ENCODE assay signal across 10 cellular contexts in the genomic region with DNA sequence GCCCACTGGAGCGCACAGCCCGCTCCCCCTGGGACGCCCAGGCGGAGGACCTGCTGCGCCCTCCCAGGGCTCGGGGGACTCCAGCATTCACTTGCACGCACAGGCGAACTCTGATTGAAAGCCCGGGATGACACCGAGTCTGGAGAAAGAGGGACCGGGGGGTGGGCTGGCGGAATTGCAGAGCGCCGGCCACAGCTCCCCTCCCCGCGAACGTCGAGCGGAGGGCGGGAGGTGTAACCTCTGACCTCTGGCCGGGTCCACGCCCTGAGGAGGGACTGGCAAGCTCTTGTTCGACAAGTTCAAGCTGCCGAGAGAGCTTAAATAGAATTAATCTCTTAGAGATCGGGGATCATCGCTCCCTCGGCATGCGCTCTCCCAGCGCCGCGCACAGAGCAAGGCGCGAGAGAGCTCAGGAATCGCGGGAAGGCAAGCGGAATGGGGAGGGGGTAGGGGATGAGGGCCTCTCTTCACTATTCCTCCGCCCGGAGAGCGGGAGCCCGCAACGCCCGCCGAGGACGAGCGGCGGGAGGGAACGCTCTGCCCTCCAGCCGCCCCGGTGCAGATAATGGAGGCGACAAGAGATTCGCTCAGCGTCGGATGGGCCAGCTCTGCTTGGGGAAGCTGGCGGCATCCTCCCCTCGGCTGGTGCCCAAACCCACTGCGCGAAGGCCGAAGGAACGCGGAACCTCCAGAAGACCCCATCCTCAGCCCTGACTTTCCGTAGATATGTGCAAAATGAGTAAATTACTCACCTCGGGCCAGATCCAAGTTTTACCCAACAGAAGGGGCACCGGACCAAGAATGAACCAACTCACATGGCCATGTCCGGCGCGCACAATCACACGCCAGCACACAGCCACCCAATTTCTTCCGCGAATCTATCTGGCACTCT. TPM values are rescaled to one million over a fixed set of nuclear protein-coding genes. Genes with fewer than 3 reads are reported as not detected.
DNase-seq lines count a peak whose midpoint lies in the region; ATAC-seq and TF ChIP-seq lines count a peak whose summit lies in the region.
"Had no signal": no experiment of that assay in that cellular context is flagged by ENCODE, and none has a peak within 500 bp of the region (broad histone marks: within the 10 kb centered on the region; RNA-seq: fewer than 3 reads in every experiment).

No MANE protein-coding gene starts in this region.

- H3K36me3 ChIP-seq in naive thymus-derived CD4-positive, alpha-beta T cell (ENCODE audit: control insufficient read depth in 2 of 3, insufficient read depth in 3 of 3, low read length in 3 of 3): no peaks in the 10 kb centered on the region
- no peaks in the 10 kb centered on the region for H3K36me3 ChIP-seq in aorta (ENCODE audit: control insufficient read depth in 1 of 2, insufficient read depth in 2 of 2, low read length in 1 of 2)

- no peak overlapping the region for H3K4me3 ChIP-seq in naive thymus-derived CD4-positive, alpha-beta T cell (ENCODE audit: low read length)
- no peak overlapping the region for H3K4me3 ChIP-seq in aorta (ENCODE audit: low read length in 2 of 2)

- no peaks in the 10 kb centered on the region for H3K36me3 Mint-ChIP-seq in CD4-positive, alpha-beta T cell (ENCODE audit: low read depth)
- H3K36me3 Mint-ChIP-seq in activated naive CD8-positive, alpha-beta T cell treated with anti-CD3 and anti-CD28 coated beads, Interleukin-2, amount 10 ng/mL, durations not matched to agents 7 days and 5 days: peaks cover 4% of the 10 kb centered on the region
- H3K36me3 Mint-ChIP-seq in naive thymus-derived CD4-positive, alpha-beta T cell: no peaks in the 10 kb centered on the region

- 3% methylated on average over 69 of the region's 69 CpGs for WGBS in aorta, 2 donors

- no peak for TF ChIP-seq CTCF in CD4-positive, alpha-beta T cell (IDR thresholded peaks at IDR 0.05)
- no peak for TF ChIP-seq CTCF in GM10248 (IDR thresholded peaks at IDR 0.05; ENCODE audit: control extremely low read depth, extremely low read depth, low read depth, missing control alignments)

- POLR2A ChIA-PET in CD4-positive, alpha-beta T cell (lab: Charles Lee): no interaction called here
- POLR2A ChIA-PET in GM10248 (lab: Yijun Ruan, JAX): no interaction called here
- POLR2A ChIA-PET in activated naive CD8-positive, alpha-beta T cell treated with anti-CD3 and anti-CD28 coated beads, Interleukin-2, amount 10 ng/mL, durations not matched to agents 7 days and 5 days (lab: Charles Lee): interaction anchor here (0.6 kb wide), 1 partner anchor 706 kb away, joined by 4 read pairs; no protein-coding TSS in a partner anchor
- POLR2A ChIA-PET in naive thymus-derived CD4-positive, alpha-beta T cell (lab: Charles Lee): no interaction called here

- peak overlapping the region; percentile 30 for H3K4me3 Mint-ChIP-seq in CD4-positive, alpha-beta T cell
- H3K4me3 Mint-ChIP-seq in activated naive CD8-positive, alpha-beta T cell treated with anti-CD3 and anti-CD28 coated beads, Interleukin-2, amount 10 ng/mL, durations not matched to agents 7 days and 5 days: peak overlapping the region; percentile 63
- peak overlapping the region in 9 of 10 donors; percentile 3 to 68 (median 49) for H3K4me3 Mint-ChIP-seq in naive thymus-derived CD4-positive, alpha-beta T cell

- H3K4me1 ChIP-seq in naive thymus-derived CD4-positive, alpha-beta T cell (ENCODE audit: control insufficient read depth in 2 of 2, insufficient read depth in 2 of 2, low read length in 2 of 2): peaks cover 0 to 20% of the 10 kb centered on the region in 2 donors
- no peaks in the 10 kb centered on the region for H3K4me1 ChIP-seq in aorta (ENCODE audit: control insufficient read depth in 1 of 2, insufficient read depth in 2 of 2, low read length in 2 of 2)

- intact Hi-C loops in CD4-positive, alpha-beta T cell (cut with DNase I, micrococcal nuclease): loop anchor here in 1 of 2 experiments (5.0 kb wide), 1 partner anchor 43 kb away; no protein-coding TSS in a partner anchor
- intact Hi-C loops in naive thymus-derived CD4-positive, alpha-beta T cell (cut with micrococcal nuclease): no loop called here
- intact Hi-C loops in aorta (cut with DNase I): no loop called here

- no peak for ATAC-seq in CD4-positive, alpha-beta T cell (ENCODE audit: poor library complexity)
- ATAC-seq in activated naive CD8-positive, alpha-beta T cell treated with anti-CD3 and anti-CD28 coated beads, Interleukin-2, amount 10 ng/mL, durations not matched to agents 7 days and 5 days (ENCODE audit: low read depth): no peak
- ATAC-seq in naive thymus-derived CD4-positive, alpha-beta T cell: no peak
- ATAC-seq in aorta (ENCODE audit: low FRiP score) (no peak), HG03095 (IDR thresholded peaks at IDR 0.05; ENCODE audit: unreplicated experiment) (no peak)

- no peak for DNase-seq in CD4-positive, alpha-beta T cell
- DNase-seq in GM10248 (ENCODE audit: extremely low spot score) (peak; percentile 18), HUDEP-2 (lab: John Stamatoyannopoulos, UW; ENCODE audit: unreplicated experiment in 76 of 76) (no peak), NCI-H2107 (lab: John Stamatoyannopoulos, UW) (no peak), aorta (no peak)
- DNase-seq in activated naive CD8-positive, alpha-beta T cell treated with anti-CD3 and anti-CD28 coated beads, Interleukin-2, amount 10 ng/mL, durations not matched to agents 7 days and 5 days: no peak
- DNase-seq in naive thymus-derived CD4-positive, alpha-beta T cell: no peak
- DNase-seq: testis had no signal

- H3K27me3 ChIP-seq in CD4-positive, alpha-beta T cell (ENCODE audit: control insufficient read depth, insufficient read depth, low read length): peaks cover 100% of the 10 kb centered on the region
- H3K27me3 ChIP-seq in naive thymus-derived CD4-positive, alpha-beta T cell (ENCODE audit: control insufficient read depth in 2 of 2, insufficient read depth in 2 of 2, low read length in 2 of 2): peaks cover under 1 to 27% of the 10 kb centered on the region in 2 donors
- H3K27me3 ChIP-seq in aorta (ENCODE audit: control insufficient read depth in 1 of 2, insufficient read depth in 2 of 2, low read length in 1 of 2): peaks cover 0 to 2% of the 10 kb centered on the region in 2 donors
- H3K27me3 ChIP-seq: testis had no signal

- H3K9me3 Mint-ChIP-seq in CD4-positive, alpha-beta T cell: no peaks in the 10 kb centered on the region
- H3K9me3 Mint-ChIP-seq in activated naive CD8-positive, alpha-beta T cell treated with anti-CD3 and anti-CD28 coated beads, Interleukin-2, amount 10 ng/mL, durations not matched to agents 7 days and 5 days: peaks cover 2% of the 10 kb centered on the region
- H3K9me3 Mint-ChIP-seq in naive thymus-derived CD4-positive, alpha-beta T cell: peaks cover 0 to 12% (median 0%) of the 10 kb centered on the region in 11 donors

- H3K27me3 Mint-ChIP-seq in CD4-positive, alpha-beta T cell: peaks cover 94% of the 10 kb centered on the region
- H3K27me3 Mint-ChIP-seq in activated naive CD8-positive, alpha-beta T cell treated with anti-CD3 and anti-CD28 coated beads, Interleukin-2, amount 10 ng/mL, durations not matched to agents 7 days and 5 days: peaks cover 93% of the 10 kb centered on the region
- peaks cover 79 to 93% (median 84%) of the 10 kb centered on the region in 5 donors for H3K27me3 Mint-ChIP-seq in naive thymus-derived CD4-positive, alpha-beta T cell

- CTCF ChIA-PET in CD4-positive, alpha-beta T cell (lab: Charles Lee): no interaction called here
- CTCF ChIA-PET in GM10248 (lab: Yijun Ruan, JAX): interaction anchor here (0.6 kb wide), 1 partner anchor 11 kb away, joined by 3 read pairs; no protein-coding TSS in a partner anchor
- CTCF ChIA-PET in naive thymus-derived CD4-positive, alpha-beta T cell (lab: Charles Lee): no interaction called here

- H3K27ac Mint-ChIP-seq in CD4-positive, alpha-beta T cell: no peak overlapping the region
- peak overlapping the region; percentile 71 for H3K27ac Mint-ChIP-seq in activated naive CD8-positive, alpha-beta T cell treated with anti-CD3 and anti-CD28 coated beads, Interleukin-2, amount 10 ng/mL, durations not matched to agents 7 days and 5 days
- H3K27ac Mint-ChIP-seq in naive thymus-derived CD4-positive, alpha-beta T cell: peak overlapping the region in 1 of 9 donors; percentile 86

- H3K4me1 Mint-ChIP-seq in CD4-positive, alpha-beta T cell (ENCODE audit: low read depth): peaks cover 38% of the 10 kb centered on the region
- peaks cover 27% of the 10 kb centered on the region for H3K4me1 Mint-ChIP-seq in activated naive CD8-positive, alpha-beta T cell treated with anti-CD3 and anti-CD28 coated beads, Interleukin-2, amount 10 ng/mL, durations not matched to agents 7 days and 5 days
- peaks cover 18 to 45% (median 40%) of the 10 kb centered on the region in 7 donors for H3K4me1 Mint-ChIP-seq in naive thymus-derived CD4-positive, alpha-beta T cell

- no peaks in the 10 kb centered on the region for H3K9me3 ChIP-seq in CD4-positive, alpha-beta T cell (ENCODE audit: control insufficient read depth, low read length)
- no peaks in the 10 kb centered on the region for H3K9me3 ChIP-seq in naive thymus-derived CD4-positive, alpha-beta T cell (ENCODE audit: control insufficient read depth in 2 of 3, low read length in 3 of 3)
- H3K9me3 ChIP-seq in aorta (ENCODE audit: control insufficient read depth, low read length): no peaks in the 10 kb centered on the region
- H3K9me3 ChIP-seq: testis had no signal

- no peak overlapping the region for H3K27ac ChIP-seq in CD4-positive, alpha-beta T cell (ENCODE audit: low read depth, low read length)
- H3K27ac ChIP-seq in naive thymus-derived CD4-positive, alpha-beta T cell (ENCODE audit: low read depth, low read length): no peak overlapping the region
- H3K27ac ChIP-seq in aorta (ENCODE audit: low read depth in 1 of 2, low read length in 2 of 2): no peak overlapping the region
- H3K27ac ChIP-seq: testis had no signal

RNA-seq across cellular contexts. Expression of a gene that starts 0.8 kb away (rescaled TPM):
- total RNA-seq in CD4-positive, alpha-beta T cell: not detected
- not detected for total RNA-seq in activated naive CD8-positive, alpha-beta T cell treated with anti-CD3 and anti-CD28 coated beads, Interleukin-2, amount 10 ng/mL, durations not matched to agents 7 days and 5 days
- not detected for total RNA-seq in naive thymus-derived CD4-positive, alpha-beta T cell
- not detected for polyA plus RNA-seq in naive thymus-derived CD4-positive, alpha-beta T cell
- not detected for total RNA-seq in aorta
- not detected for polyA plus RNA-seq in aorta
- total RNA-seq: lung microvascular endothelial cell had no signal
